In the genomic region with DNA sequence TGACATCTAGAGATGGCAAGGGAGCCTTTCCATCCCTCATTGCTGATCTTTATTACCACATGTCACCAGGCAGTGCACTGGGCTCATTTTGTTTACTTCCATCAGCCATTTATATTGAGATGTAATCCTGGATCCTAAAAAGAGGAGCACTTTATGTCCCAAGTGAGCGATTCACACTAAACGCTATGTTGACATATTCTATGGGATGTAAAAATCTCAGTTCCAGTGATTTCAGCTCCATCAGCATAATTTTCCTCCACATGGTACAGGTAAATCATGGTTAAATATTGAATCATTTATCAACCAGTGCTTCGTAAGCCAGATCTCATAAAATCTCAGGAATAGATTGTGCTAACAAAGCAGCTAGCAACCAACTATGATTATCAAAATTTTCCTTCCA, we compare ENCODE assay signal across 35 cellular contexts.
"Had no signal": no experiment of that assay in that cellular context is flagged by ENCODE, and none has a peak within 500 bp of the region (broad histone marks: within the 10 kb centered on the region; RNA-seq: fewer than 3 reads in every experiment).

No MANE protein-coding gene starts in this region.

- H3K4me3 ChIP-seq: adrenal gland, body of pancreas, breast epithelium had no signal

- FAIRE-seq: astrocyte, TTC549 had no signal

- H3K27ac ChIP-seq: adrenal gland, body of pancreas, brain microvascular endothelial cell, breast epithelium, WERI-Rb-1 had no signal

- ATAC-seq: activated CD4-positive, alpha-beta T cell treated with anti-CD3 and anti-CD28 coated beads for 36 hours; activated CD4-positive, CD25-positive, alpha-beta regulatory T cell treated with anti-CD3 and anti-CD28 coated beads, Interleukin-2, amount 50 U/mL, for 24 hours; activated naive CD4-positive, alpha-beta T cell treated with anti-CD3 and anti-CD28 coated beads, Interleukin-2, amount 50 U/mL, for 72 hours; activated T-cell treated with anti-CD3 and anti-CD28 coated beads, Interleukin-2, amount 50 U/mL, for 4 hours; activated T-cell treated with anti-CD3 and anti-CD28 coated beads, Interleukin-2, amount 50 U/mL, for 72 hours; activated T-helper 17 cell treated with anti-CD3 and anti-CD28 coated beads, Interleukin-2, amount 50 U/mL, for 72 hours; body of pancreas; WTC11 had no signal

- H3K9me3 ChIP-seq: adrenal gland, body of pancreas, breast epithelium had no signal

- H3K27me3 ChIP-seq: adrenal gland, body of pancreas, brain microvascular endothelial cell, breast epithelium had no signal

- H3K36me3 ChIP-seq: adrenal gland, brain microvascular endothelial cell, breast epithelium, WERI-Rb-1 had no signal

- H3K4me1 ChIP-seq: adrenal gland, body of pancreas, breast epithelium had no signal

- DNase-seq: activated CD4-positive, alpha-beta memory T cell treated with anti-CD3 and anti-CD28 coated beads, Interleukin-2, amount 10 ng/mL, durations not matched to agents 7 days and 5 days; activated CD4-positive, alpha-beta T cell treated with anti-CD3 and anti-CD28 coated beads for 1 hour; activated CD4-positive, alpha-beta T cell treated with anti-CD3 and anti-CD28 coated beads for 36 hours; activated CD4-positive, alpha-beta T cell treated with anti-CD3 and anti-CD28 coated beads for 48 hours; activated CD4-positive, alpha-beta T cell treated with anti-CD3 and anti-CD28 coated beads, Interleukin-2, amount 10 ng/mL, durations not matched to agents 7 days and 5 days; activated CD4-positive, alpha-beta T cell treated with anti-CD3 and anti-CD28 coated beads, Interleukin-2, amount 50 U/mL, for 48 hours; activated CD4-positive, CD25-positive, alpha-beta regulatory T cell; activated CD8-positive, alpha-beta memory T cell treated with anti-CD3 and anti-CD28 coated beads, Interleukin-2, amount 50 U/mL, for 4 hours; activated effector memory CD4-positive, alpha-beta T cell treated with anti-CD3 and anti-CD28 coated beads, Interleukin-2, amount 50 U/mL, for 16 hours; activated gamma-delta T cell treated with Interleukin-2 at 50 U/mL for 16 hours; activated naive CD4-positive, alpha-beta T cell; activated naive CD4-positive, alpha-beta T cell treated with anti-CD3 and anti-CD28 coated beads for 36 hours; activated naive CD4-positive, alpha-beta T cell treated with anti-CD3 and anti-CD28 coated beads, Interleukin-2, amount 50 U/mL, for 16 hours; activated naive CD8-positive, alpha-beta T cell treated with anti-CD3 and anti-CD28 coated beads for 36 hours; activated T-cell treated with anti-CD3 and anti-CD28 coated beads for 4 hours; activated T-cell treated with anti-CD3 and anti-CD28 coated beads, Interleukin-2, amount 50 U/mL, for 1 hour; activated T-cell treated with anti-CD3 and anti-CD28 coated beads, Interleukin-2, amount 50 U/mL, for 4 hours; activated T-cell treated with anti-CD3 and anti-CD28 coated beads, Interleukin-2, amount 50 U/mL, for 72 hours; adrenal gland; amniotic stem cell; aorta; body of pancreas; brain microvascular endothelial cell; central memory CD4-positive, alpha-beta T cell; T-helper 1 cell; T-helper 2 cell; T-helper 9 cell; WERI-Rb-1 had no signal
